Comparison of ENCODE assay signal across 31 cellular contexts in genomic region chr6:149071997-149072396, GRCh38.
"Had no signal": no experiment of that assay in that cellular context is flagged by ENCODE, and none has a peak within 500 bp of the region (broad histone marks: within the 10 kb centered on the region; RNA-seq: fewer than 3 reads in every experiment).

No MANE protein-coding gene starts in this region.

- H3K4me3 ChIP-seq: ascending aorta, body of pancreas, breast epithelium had no signal

- H3K27me3 ChIP-seq: ascending aorta, body of pancreas, brain microvascular endothelial cell, breast epithelium had no signal

- H3K27ac ChIP-seq: ascending aorta, body of pancreas, brain microvascular endothelial cell, breast epithelium, VCaP had no signal

- ATAC-seq: activated CD8-positive, alpha-beta T cell treated with anti-CD3 and anti-CD28 coated beads for 36 hours; activated naive CD8-positive, alpha-beta T cell treated with anti-CD3 and anti-CD28 coated beads, Interleukin-2, amount 50 U/mL, for 24 hours; activated T-cell treated with anti-CD3 and anti-CD28 coated beads, Interleukin-2, amount 50 U/mL, for 4 hours; activated T-cell treated with anti-CD3 and anti-CD28 coated beads, Interleukin-2, amount 50 U/mL, for 72 hours; activated T-helper 17 cell treated with anti-CD3 and anti-CD28 coated beads, Interleukin-2, amount 50 U/mL, for 72 hours; body of pancreas had no signal

- FAIRE-seq: colon, TTC549 had no signal

- H3K9me3 ChIP-seq: ascending aorta, body of pancreas, breast epithelium had no signal

- H3K36me3 ChIP-seq: ascending aorta, brain microvascular endothelial cell, breast epithelium had no signal

- DNase-seq: activated B cell treated with CpG ODN at 0.5 μM for 24 hours; activated CD4-positive, alpha-beta memory T cell treated with anti-CD3 and anti-CD28 coated beads for 36 hours; activated CD4-positive, alpha-beta T cell treated with anti-CD3 and anti-CD28 coated beads for 4 hours; activated CD4-positive, alpha-beta T cell treated with anti-CD3 and anti-CD28 coated beads, Interleukin-2, amount 10 ng/mL, durations not matched to agents 24 days and 14 days; activated CD4-positive, alpha-beta T cell treated with anti-CD3 and anti-CD28 coated beads, Interleukin-2, amount 50 U/mL, for 1 hour; activated CD4-positive, alpha-beta T cell treated with anti-CD3 and anti-CD28 coated beads, Interleukin-2, amount 50 U/mL, for 4 hours; activated CD4-positive, CD25-positive, alpha-beta regulatory T cell treated with anti-CD3 and anti-CD28 coated beads, Interleukin-2, amount 50 U/mL, for 72 hours; activated CD8-positive, alpha-beta memory T cell treated with anti-CD3 and anti-CD28 coated beads, Interleukin-2, amount 50 U/mL, for 4 hours; activated CD8-positive, alpha-beta T cell treated with anti-CD3 and anti-CD28 coated beads for 36 hours; activated gamma-delta T cell; activated naive CD4-positive, alpha-beta T cell treated with anti-CD3 and anti-CD28 coated beads, Interleukin-2, amount 10 ng/mL, durations not matched to agents 7 days and 5 days; activated naive CD4-positive, alpha-beta T cell treated with Interleukin-2 at 50 U/mL for 16 hours; activated naive CD8-positive, alpha-beta T cell treated with anti-CD3 and anti-CD28 coated beads, Interleukin-2, amount 10 ng/mL, durations not matched to agents 7 days and 5 days; activated naive CD8-positive, alpha-beta T cell treated with anti-CD3 and anti-CD28 coated beads, Interleukin-2, amount 50 U/mL, for 24 hours; activated T-cell treated with anti-CD3 and anti-CD28 coated beads for 4 hours; activated T-cell treated with anti-CD3 and anti-CD28 coated beads, Interleukin-2, amount 50 U/mL, for 1 hour; activated T-cell treated with anti-CD3 and anti-CD28 coated beads, Interleukin-2, amount 50 U/mL, for 4 hours; activated T-cell treated with anti-CD3 and anti-CD28 coated beads, Interleukin-2, amount 50 U/mL, for 72 hours; amygdala; anterior cingulate cortex; body of pancreas; brain microvascular endothelial cell; central memory CD4-positive, alpha-beta T cell; T-helper 2 cell; T-helper 9 cell had no signal

- H3K4me1 ChIP-seq: breast epithelium had no signal
